ENCODE assay signal across 8 cellular contexts in the genomic region with DNA sequence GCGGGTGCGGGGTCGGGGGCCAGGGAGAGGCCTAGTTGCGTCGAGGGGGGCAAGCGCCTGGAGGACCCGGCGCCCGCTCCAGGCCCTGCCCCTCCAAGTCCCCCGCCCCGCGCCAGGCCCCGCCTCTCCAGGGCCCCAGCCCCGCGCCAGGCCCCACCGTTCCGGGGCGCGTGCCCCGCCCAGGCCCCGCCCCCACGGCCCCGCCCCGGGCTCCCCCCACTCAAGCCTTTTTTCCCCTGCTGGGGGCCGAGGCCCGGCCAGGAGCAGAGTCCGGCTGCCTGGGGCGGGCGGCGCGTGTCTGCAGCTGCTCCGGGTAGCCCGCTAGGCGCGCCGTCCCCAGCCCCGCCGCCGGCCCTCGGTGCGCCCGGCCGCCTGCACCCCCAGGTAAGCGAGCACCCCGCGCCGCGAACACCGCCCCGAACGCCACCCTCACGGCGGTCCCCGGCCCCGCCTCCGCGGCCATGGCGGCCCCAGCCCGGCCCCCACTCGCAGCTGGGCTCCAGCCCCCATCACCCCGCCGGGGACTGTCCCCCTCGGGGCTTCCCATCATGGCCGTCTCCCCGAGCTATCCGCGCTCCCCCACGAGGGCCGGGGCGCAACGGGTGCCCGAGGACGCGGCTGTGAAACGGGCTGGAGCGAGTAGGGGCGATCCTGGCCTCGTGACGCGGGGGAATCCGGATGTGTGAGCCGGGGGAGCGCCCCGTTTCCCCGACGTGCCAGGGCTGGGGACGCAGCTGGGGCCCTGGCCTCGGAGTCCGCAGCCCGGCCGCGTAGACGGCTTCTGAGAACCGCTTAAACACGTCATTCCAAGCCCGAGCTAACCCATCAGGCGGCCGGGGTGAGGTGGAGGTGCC. TPM values are rescaled to one million over a fixed set of nuclear protein-coding genes. Genes with fewer than 3 reads are reported as not detected.
DNase-seq lines count a peak whose midpoint lies in the region; ATAC-seq and TF ChIP-seq lines count a peak whose summit lies in the region.

A gene with protein sequence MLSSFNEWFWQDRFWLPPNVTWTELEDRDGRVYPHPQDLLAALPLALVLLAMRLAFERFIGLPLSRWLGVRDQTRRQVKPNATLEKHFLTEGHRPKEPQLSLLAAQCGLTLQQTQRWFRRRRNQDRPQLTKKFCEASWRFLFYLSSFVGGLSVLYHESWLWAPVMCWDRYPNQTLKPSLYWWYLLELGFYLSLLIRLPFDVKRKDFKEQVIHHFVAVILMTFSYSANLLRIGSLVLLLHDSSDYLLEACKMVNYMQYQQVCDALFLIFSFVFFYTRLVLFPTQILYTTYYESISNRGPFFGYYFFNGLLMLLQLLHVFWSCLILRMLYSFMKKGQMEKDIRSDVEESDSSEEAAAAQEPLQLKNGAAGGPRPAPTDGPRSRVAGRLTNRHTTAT (plus strand): TSS at position 260 of the 854 bp plus-strand sequence. CDS start 41,707 bp downstream, outside the sequence.

- no peak within 1 kb of the TSS for H2AFZ ChIP-seq in OCI-LY1 (ENCODE audit: low read length)

- no peaks in the 10 kb centered on the region for H3K9me3 Mint-ChIP-seq in naive thymus-derived CD8-positive, alpha-beta T cell
- no peaks in the 10 kb centered on the region for H3K9me3 Mint-ChIP-seq in stimulated activated effector memory CD8-positive, alpha-beta T cell treated with anti-CD3 and anti-CD28 coated beads, Interleukin-12 subunit alpha, Interleukin-12 subunit beta, amount 100 ng/mL, for 72 hours

- H3K4me1 ChIP-seq in OCI-LY1 (ENCODE audit: insufficient read depth, low read length, severe bottlenecking) = peaks cover 36% of the 10 kb centered on the region

- DNase-seq in NCI-H2227 (lab: John Stamatoyannopoulos, UW; ENCODE audit: unreplicated experiment) (peak; percentile 71), NCI-H2227 treated with DMSO at 0.1 percent for 48 hours (lab: John Stamatoyannopoulos, UW) (no peak), activated T-helper 1 cell treated with Interleukin-2 at 50 U/mL for 16 hours (ENCODE audit: low read depth) (peak; percentile 72), fibroblast of mammary gland (ENCODE audit: low read depth) (no peak)
- DNase-seq in naive thymus-derived CD8-positive, alpha-beta T cell = peak; percentile 72 to 89 (median 85)
- peak; percentile 78 to 91 for DNase-seq in stimulated activated effector memory CD8-positive, alpha-beta T cell treated with anti-CD3 and anti-CD28 coated beads, Interleukin-12 subunit alpha, Interleukin-12 subunit beta, amount 100 ng/mL, for 72 hours (ENCODE audit: low spot score in 2 of 2)

- H3K4me3 Mint-ChIP-seq in naive thymus-derived CD8-positive, alpha-beta T cell = peak within 1 kb of the TSS; percentile 85 to 99 (median 90)
- H3K4me3 Mint-ChIP-seq in stimulated activated effector memory CD8-positive, alpha-beta T cell treated with anti-CD3 and anti-CD28 coated beads, Interleukin-12 subunit alpha, Interleukin-12 subunit beta, amount 100 ng/mL, for 72 hours = peak within 1 kb of the TSS; percentile 100

- peak; percentile 60 for ATAC-seq in HG03039 (IDR thresholded peaks at IDR 0.05; ENCODE audit: unreplicated experiment)
- peak; percentile 88 to 89 for ATAC-seq in naive thymus-derived CD8-positive, alpha-beta T cell
- ATAC-seq in stimulated activated effector memory CD8-positive, alpha-beta T cell treated with anti-CD3 and anti-CD28 coated beads, Interleukin-12 subunit alpha, Interleukin-12 subunit beta, amount 100 ng/mL, for 72 hours = peak; percentile 90

- POLR2A ChIA-PET in naive thymus-derived CD8-positive, alpha-beta T cell (lab: Charles Lee) = interaction anchor here (0.7 to 2.9 kb wide), 5 partner anchors 10 to 112 kb away, joined by 3 to 31 read pairs (median 6); a partner anchor contains a TSS

- no peaks in the 10 kb centered on the region for H3K36me3 ChIP-seq in OCI-LY1 (ENCODE audit: insufficient read depth, low read length)

- no peaks in the 10 kb centered on the region for H3K9me3 ChIP-seq in OCI-LY1 (ENCODE audit: low read length)

- TF ChIP-seq CTCF in OCI-LY1 (IDR thresholded peaks at IDR 0.05; ENCODE audit: low read length) (no peak), fibroblast of mammary gland (conservative IDR thresholded peaks at IDR 0.05; ENCODE audit: control insufficient read depth, insufficient read depth, low read depth, low read length) (no peak)

- no peaks in the 10 kb centered on the region for H3K9me2 ChIP-seq in OCI-LY1 (ENCODE audit: low read depth, low read length)

- H3K79me2 ChIP-seq in OCI-LY1 (ENCODE audit: insufficient read depth, low read length) = 0 out of 2 replicates have a peak, but pooled peaks cover 3% of the 10 kb centered on the region

- peaks cover 3% of the 10 kb centered on the region; the same call in 1 of the 2 replicates for H3K27me3 ChIP-seq in OCI-LY1 (ENCODE audit: insufficient read depth, low read length)

- H3K4me1 Mint-ChIP-seq in naive thymus-derived CD8-positive, alpha-beta T cell = peaks cover 22 to 38% (median 35%) of the 10 kb centered on the region in 4 donors
- peaks cover 44% of the 10 kb centered on the region for H3K4me1 Mint-ChIP-seq in stimulated activated effector memory CD8-positive, alpha-beta T cell treated with anti-CD3 and anti-CD28 coated beads, Interleukin-12 subunit alpha, Interleukin-12 subunit beta, amount 100 ng/mL, for 72 hours

- peaks cover 0 to 1% (median 0%) of the 10 kb centered on the region in 5 donors for H3K27me3 Mint-ChIP-seq in naive thymus-derived CD8-positive, alpha-beta T cell

- no peaks in the 10 kb centered on the region for H4K20me1 ChIP-seq in OCI-LY1 (ENCODE audit: insufficient read depth, low read length)

- H3K36me3 Mint-ChIP-seq in naive thymus-derived CD8-positive, alpha-beta T cell = peaks cover 0 to 2% (median 0%) of the 10 kb centered on the region in 3 donors
- peaks cover 33% of the 10 kb centered on the region for H3K36me3 Mint-ChIP-seq in stimulated activated effector memory CD8-positive, alpha-beta T cell treated with anti-CD3 and anti-CD28 coated beads, Interleukin-12 subunit alpha, Interleukin-12 subunit beta, amount 100 ng/mL, for 72 hours

- H3K27ac ChIP-seq in OCI-LY1 (ENCODE audit: low read depth, low read length, poor library complexity, severe bottlenecking) = peak within 1 kb of the TSS; percentile 80

- H3K9ac ChIP-seq in OCI-LY1 (ENCODE audit: low read length) = peak within 1 kb of the TSS; percentile 70

- peak within 1 kb of the TSS; percentile 71 for H3K4me2 ChIP-seq in OCI-LY1 (ENCODE audit: low read length)

- no peaks in the 10 kb centered on the region for H3F3A ChIP-seq in OCI-LY1 (ENCODE audit: insufficient read depth, low read length)

- H3K4me3 ChIP-seq in OCI-LY1 (ENCODE audit: low read depth, low read length, poor library complexity, severe bottlenecking) (peak within 1 kb of the TSS; percentile 70), fibroblast of mammary gland (ENCODE audit: control insufficient read depth, low read depth, low read length) (peak within 1 kb of the TSS; percentile 7)

- H3K27ac Mint-ChIP-seq in naive thymus-derived CD8-positive, alpha-beta T cell = peak within 1 kb of the TSS; percentile 85 to 97 (median 90)
- peak within 1 kb of the TSS; percentile 100 for H3K27ac Mint-ChIP-seq in stimulated activated effector memory CD8-positive, alpha-beta T cell treated with anti-CD3 and anti-CD28 coated beads, Interleukin-12 subunit alpha, Interleukin-12 subunit beta, amount 100 ng/mL, for 72 hours

RNA-seq across cellular contexts. Expression of the gene that starts here (rescaled TPM):
- total RNA-seq in naive thymus-derived CD8-positive, alpha-beta T cell = 10 to 100 TPM; 26.2 to 31.7 TPM
- polyA plus RNA-seq in naive thymus-derived CD8-positive, alpha-beta T cell = 1 to 10 TPM; 5.4 to 8.0 (median 7.9) TPM

Comparison
In these comparisons a context has a peak if more than half of its experiments do, and no peak if none do; other contexts are left out.
1. DNase-seq: peak in NCI-H2227 (single experiment), activated T-helper 1 cell treated with Interleukin-2 at 50 U/mL for 16 hours (single experiment), naive thymus-derived CD8-positive, alpha-beta T cell (10 of 10) and stimulated activated effector memory CD8-positive, alpha-beta T cell treated with anti-CD3 and anti-CD28 coated beads, Interleukin-12 subunit alpha, Interleukin-12 subunit beta, amount 100 ng/mL, for 72 hours (2 of 2); none in NCI-H2227 treated with DMSO at 0.1 percent for 48 hours (single experiment) and fibroblast of mammary gland (single experiment).
2. Peak in every context shown above with its lines, with median percentiles within 50 percentile points of each other: ATAC-seq.